ENCODE assay signal across 26 cellular contexts in genomic region chr9:126057461-126057860, GRCh38.
A peak's percentile ranks its signal among the peaks of the same experiment; 100 is the strongest.
DNase-seq lines count a peak whose midpoint lies in the region; ATAC-seq and TF ChIP-seq lines count a peak whose summit lies in the region.
"Had no signal": no experiment of that assay in that cellular context is flagged by ENCODE, and none has a peak within 500 bp of the region (broad histone marks: within the 10 kb centered on the region; RNA-seq: fewer than 3 reads in every experiment).

No MANE protein-coding gene starts in this region.

- CTCF ChIA-PET in SK-N-SH (lab: Yijun Ruan, JAX) = interaction anchor here (0.7 to 1.3 kb wide), 4 partner anchors 164 to 650 kb away, joined by 3 to 5 read pairs (median 4); no protein-coding TSS in a partner anchor

- no peaks in the 10 kb centered on the region for H3K36me3 ChIP-seq in SK-N-SH (replicated peaks in 1 of 2; ENCODE audit: control insufficient read depth in 1 of 2, insufficient read depth in 2 of 2, low read length in 1 of 2)
- H3K36me3 ChIP-seq in SK-N-MC (ENCODE audit: insufficient read depth, low read length) = no peaks in the 10 kb centered on the region
- no peaks in the 10 kb centered on the region for H3K36me3 ChIP-seq in upper lobe of right lung
- H3K36me3 ChIP-seq: MG63, neural progenitor cell, thyroid gland had no signal

- H3K27me3 ChIP-seq in SK-N-SH (ENCODE audit: insufficient read depth) (peaks cover 11% of the 10 kb centered on the region; the same call in 1 of the 2 replicates), upper lobe of right lung (no peaks in the 10 kb centered on the region)
- H3K27me3 ChIP-seq: neural progenitor cell, thyroid gland had no signal

- H3K9me2 ChIP-seq in SK-N-SH = no peaks in the 10 kb centered on the region

- H3K27ac ChIP-seq in SK-N-SH (ENCODE audit: low read depth in 2 of 2, low read length in 1 of 2) (peak overlapping the region; percentile 41 to 97; a peak in 3 of 4 replicates), SK-N-MC (peak overlapping the region; percentile 61; the same call in 1 of the 2 replicates), upper lobe of right lung (no peak overlapping the region)
- H3K27ac ChIP-seq: dorsolateral prefrontal cortex, neural progenitor cell, RWPE1, thyroid gland had no signal

- no peak for TF ChIP-seq EP300 in SK-N-SH (IDR thresholded peaks at IDR 0.05; ENCODE audit: borderline replicate concordance in 1 of 2, low read depth in 1 of 2, low read length in 1 of 2)

- H3K9me3 ChIP-seq in SK-N-SH (no peaks in the 10 kb centered on the region), SK-N-MC (ENCODE audit: low read depth, low read length) (no peaks in the 10 kb centered on the region), upper lobe of right lung (no peaks in the 10 kb centered on the region)
- H3K9me3 ChIP-seq: MG63, thyroid gland had no signal

- H3K4me1 ChIP-seq in SK-N-SH (ENCODE audit: control insufficient read depth in 1 of 2, insufficient read depth in 2 of 2, low read depth in 1 of 2, low read length in 1 of 2) = peaks cover 0 to 35% of the 10 kb centered on the region in 2 experiments; a peak in 2 of 4 replicates
- H3K4me1 ChIP-seq in upper lobe of right lung = no peaks in the 10 kb centered on the region
- H3K4me1 ChIP-seq: thyroid gland had no signal

- no peaks in the 10 kb centered on the region for H3K79me2 ChIP-seq in SK-N-SH (ENCODE audit: insufficient read depth)

- no peak for TF ChIP-seq RAD21 in SK-N-SH (IDR thresholded peaks at IDR 0.05; ENCODE audit: low read length)

- no peak for ATAC-seq in SK-N-SH treated with all-trans-retinoic acid at 6 μM for 48 hours
- ATAC-seq in upper lobe of right lung = no peak
- ATAC-seq in HG03175 (IDR thresholded peaks at IDR 0.05; ENCODE audit: unreplicated experiment) = no peak
- ATAC-seq: activated naive CD4-positive, alpha-beta T cell treated with anti-CD3 and anti-CD28 coated beads, Interleukin-2, amount 50 U/mL, for 72 hours; activated T-helper 17 cell treated with anti-CD3 and anti-CD28 coated beads, Interleukin-2, amount 50 U/mL, for 72 hours; sciatic nerve had no signal

- H3K9ac ChIP-seq in SK-N-SH = no peak overlapping the region
- H3K9ac ChIP-seq in SK-N-MC (ENCODE audit: insufficient read length) = no peak overlapping the region
- H3K9ac ChIP-seq: neural progenitor cell had no signal

- H3K4me2 ChIP-seq in SK-N-SH = peak overlapping the region; percentile 82
- H3K4me2 ChIP-seq: neural progenitor cell had no signal

- POLR2A ChIA-PET in SK-N-SH (lab: Yijun Ruan, JAX) = interaction anchor here (0.6 to 1.7 kb wide), 5 partner anchors 9 to 350 kb away, joined by 3 to 6 read pairs (median 3); partner anchors contain the start of gene MAPKAP1

- WGBS in SK-N-SH (ENCODE audit: low lambda C conversion rate) = 74% methylated on average over 19 of the region's 19 CpGs

- intact Hi-C loops in upper lobe of right lung (cut with DNase I) (no loop called here), cardiac septum (cut with DNase I) (no loop called here)

- H3F3A ChIP-seq in SK-N-SH (replicated peaks; ENCODE audit: insufficient read depth) = no peaks in the 10 kb centered on the region

- H4K20me1 ChIP-seq in SK-N-SH (ENCODE audit: insufficient read depth) = no peaks in the 10 kb centered on the region

- no peak overlapping the region; a peak in 1 of 4 replicates for H3K4me3 ChIP-seq in SK-N-SH (ENCODE audit: low read depth in 2 of 2, low read length in 1 of 2)
- peak overlapping the region; percentile 59 for H3K4me3 ChIP-seq in SK-N-MC
- H3K4me3 ChIP-seq in upper lobe of right lung = no peak overlapping the region
- H3K4me3 ChIP-seq: MG63, neural progenitor cell, thyroid gland had no signal

- DNase-seq in SK-N-SH (no peak), NCI-H2171 (lab: John Stamatoyannopoulos, UW) (peak; percentile 93), SK-N-MC (ENCODE audit: low read depth, low spot score) (no peak), upper lobe of right lung (peak; percentile 25), cardiac septum (ENCODE audit: low spot score) (no peak)
- DNase-seq in effector CD8-positive, alpha-beta T cell (lab: John Stamatoyannopoulos, UW) = no peak
- DNase-seq: activated B cell treated with CpG ODN at 0.5 μM for 24 hours; activated CD4-positive, alpha-beta memory T cell treated with anti-CD3 and anti-CD28 coated beads for 36 hours; activated CD8-positive, alpha-beta memory T cell treated with anti-CD3 and anti-CD28 coated beads, Interleukin-2, amount 50 U/mL, for 48 hours; anterior cingulate cortex; C1 segment of cervical spinal cord; Calu3; central memory CD4-positive, alpha-beta T cell; mammary epithelial cell; MG63; NCI-H510A treated with DMSO at 0.1 percent for 48 hours; stimulated activated CD4-positive, alpha-beta T cell treated with anti-CD3 and anti-CD28 coated beads, Interleukin-15, amount 100 ng/mL, for 24 hours; thyroid gland had no signal

- no peak for TF ChIP-seq CTCF in SK-N-SH (IDR thresholded peaks at IDR 0.05)
- no peak for TF ChIP-seq CTCF in upper lobe of right lung (IDR thresholded peaks at IDR 0.05)

- peak overlapping the region; percentile 17; the same call in 1 of the 2 replicates for H2AFZ ChIP-seq in SK-N-SH (ENCODE audit: low read depth)
- H2AFZ ChIP-seq: neural progenitor cell had no signal

TF ChIP-seq in SK-N-SH, 30 proteins besides CTCF, POLR2A, EP300 and RAD21:
- TF ChIP-seq FOSL2 (IDR thresholded peaks at IDR 0.05; ENCODE audit: borderline replicate concordance, low read depth) (no peak), PBX3 (IDR thresholded peaks at IDR 0.05) (no peak), EZH2phosphoT487 (IDR thresholded peaks at IDR 0.05; ENCODE audit: borderline replicate concordance, low read depth) (no peak)

TF ChIP-seq in SK-N-SH treated with all-trans-retinoic acid at 6 μM for 48 hours, 23 proteins besides CTCF, POLR2A, EP300 and RAD21:
- TF ChIP-seq ZFP30 (CRISPR knock-in tag; IDR thresholded peaks at IDR 0.05) = no peak
- TF ChIP-seq ARNTL (CRISPR knock-in tag; IDR thresholded peaks at IDR 0.05; ENCODE audit: borderline replicate concordance, low read depth) = no peak
- no peak for TF ChIP-seq POU6F1 (CRISPR knock-in tag; IDR thresholded peaks at IDR 0.05; ENCODE audit: borderline replicate concordance, low read depth)
- TF ChIP-seq ZFP3 (CRISPR knock-in tag; IDR thresholded peaks at IDR 0.05) = no peak
- no peak for TF ChIP-seq OSR1 (CRISPR knock-in tag; IDR thresholded peaks at IDR 0.05)
- no peak for TF ChIP-seq RARB (CRISPR knock-in tag; IDR thresholded peaks at IDR 0.05)
- TF ChIP-seq PATZ1 (CRISPR knock-in tag; IDR thresholded peaks at IDR 0.05; ENCODE audit: borderline replicate concordance) = no peak
- TF ChIP-seq TSHZ2 (CRISPR knock-in tag; IDR thresholded peaks at IDR 0.05) = no peak
- no peak for TF ChIP-seq ZNF565 (CRISPR knock-in tag; conservative IDR thresholded peaks at IDR 0.05; ENCODE audit: low read depth)
- TF ChIP-seq TCF4 (CRISPR knock-in tag; IDR thresholded peaks at IDR 0.05; ENCODE audit: borderline replicate concordance) = no peak

Comparison
In these comparisons a context has a peak if more than half of its experiments do, and no peak if none do; other contexts are left out.
1. DNase-seq: peak in NCI-H2171 (single experiment) and upper lobe of right lung (single experiment); none in SK-N-SH (single experiment), SK-N-MC (single experiment), effector CD8-positive, alpha-beta T cell (single experiment) and cardiac septum (single experiment).